ENCODE assay signal across 20 cellular contexts in the genomic region with DNA sequence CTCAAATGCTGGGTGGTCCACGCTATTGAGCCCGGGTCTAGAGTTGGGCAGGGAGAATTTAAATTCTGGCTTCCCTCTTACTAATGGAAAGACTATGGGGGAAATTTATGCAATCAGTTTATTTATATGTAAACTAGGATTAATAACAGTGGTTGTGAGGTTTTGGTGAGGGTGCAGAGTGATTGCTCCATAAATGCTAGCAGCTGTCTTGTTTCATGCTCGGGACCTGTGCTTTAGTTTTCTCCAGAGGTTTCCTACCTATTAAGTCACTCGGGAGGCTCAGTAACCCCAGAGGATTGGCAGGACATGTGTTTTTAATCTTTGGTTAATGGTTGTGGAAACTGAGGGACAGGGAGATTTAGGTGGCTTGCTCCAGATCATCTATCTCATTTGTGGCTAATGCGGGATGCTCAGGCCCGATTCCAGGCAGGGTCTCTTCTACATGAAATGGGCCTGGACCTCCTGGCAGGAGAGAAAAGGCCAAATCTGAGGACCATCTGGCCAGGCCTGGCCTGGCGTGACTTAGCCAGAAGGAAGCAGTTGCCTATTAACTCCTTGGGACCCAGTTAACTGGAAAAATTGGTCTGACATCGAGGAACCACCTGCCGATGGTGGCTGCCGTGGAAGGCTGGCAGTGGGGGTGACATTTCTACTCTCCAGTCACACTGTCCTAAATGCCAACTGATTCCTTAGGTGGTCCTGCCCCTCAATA. TPM values are rescaled to one million over a fixed set of nuclear protein-coding genes. Genes with fewer than 3 reads are reported as not detected.
DNase-seq lines count a peak whose midpoint lies in the region; ATAC-seq and TF ChIP-seq lines count a peak whose summit lies in the region.
"Had no signal": no experiment of that assay in that cellular context is flagged by ENCODE, and none has a peak within 500 bp of the region (broad histone marks: within the 10 kb centered on the region; RNA-seq: fewer than 3 reads in every experiment).

No MANE protein-coding gene starts in this region.

- H3K27me3 Mint-ChIP-seq in neural progenitor cell (ENCODE audit: insufficient read depth, low read depth): peaks cover 28% of the 10 kb centered on the region

- H3K27ac ChIP-seq in BLaER1 (no peak overlapping the region), Panc1 (ENCODE audit: low read length) (peak overlapping the region; percentile 64; the same call in 1 of the 2 replicates), neural progenitor cell (no peak overlapping the region)
- H3K27ac ChIP-seq: KMS-11, uterus had no signal

- H3K4me1 Mint-ChIP-seq in neural progenitor cell: peaks cover 57% of the 10 kb centered on the region
- H3K4me1 Mint-ChIP-seq: activated CD4-positive, alpha-beta T cell treated with anti-CD3 and anti-CD28 coated beads, Interleukin-2, amount 10 ng/mL, durations not matched to agents 24 days and 14 days had no signal

- H3K27me3 ChIP-seq in BLaER1: peaks cover 77% of the 10 kb centered on the region
- H3K27me3 ChIP-seq in Panc1 (ENCODE audit: control insufficient read depth, insufficient read depth, low read length): no peaks in the 10 kb centered on the region; the same call in 1 of the 2 replicates
- H3K27me3 ChIP-seq in neural progenitor cell: peaks cover 58% of the 10 kb centered on the region

- CTCF ChIA-PET in Panc1 (lab: Charles Lee): no interaction called here

- H4K20me1 ChIP-seq in BLaER1 (no peaks in the 10 kb centered on the region), neural progenitor cell (ENCODE audit: low read depth) (no peaks in the 10 kb centered on the region)

- TF ChIP-seq CTCF in Panc1 (IDR thresholded peaks at IDR 0.05) (no peak), neural progenitor cell (IDR thresholded peaks at IDR 0.05) (no peak)

- in situ Hi-C loops in Panc1 (cut with HindIII; ENCODE audit: low pct_unique_long_range_greater_than_20kb, low sequenced_read_pairs): no loop called here

- BruUV-seq in Panc1 (replicated peaks; lab: Mats Ljungman, UMichigan): no TSS peak

- H3K9me3 ChIP-seq in BLaER1 (no peaks in the 10 kb centered on the region), Panc1 (ENCODE audit: control insufficient read depth, insufficient read depth, low read depth, low read length) (no peaks in the 10 kb centered on the region), neural progenitor cell (ENCODE audit: low read depth) (no peaks in the 10 kb centered on the region)
- H3K9me3 ChIP-seq: uterus had no signal

- intact Hi-C loops in Panc1 (cut with micrococcal nuclease; ENCODE audit: unreplicated experiment): no loop called here

- H3K4me3 ChIP-seq in BLaER1 (no peak overlapping the region), Panc1 (ENCODE audit: low read depth in 2 of 2, low read length in 2 of 2) (no peak overlapping the region), neural progenitor cell (no peak overlapping the region)
- H3K4me3 ChIP-seq: uterus had no signal

- H3K36me3 ChIP-seq in BLaER1 (no peaks in the 10 kb centered on the region), Panc1 (ENCODE audit: control insufficient read depth, insufficient read depth, low read length) (no peaks in the 10 kb centered on the region), neural progenitor cell (no peaks in the 10 kb centered on the region)
- H3K36me3 ChIP-seq: uterus had no signal

- peaks cover 21% of the 10 kb centered on the region for H3F3A ChIP-seq in neural progenitor cell (ENCODE audit: low read depth)

- peak overlapping the region; percentile 18 for H3K4me3 Mint-ChIP-seq in neural progenitor cell
- H3K4me3 Mint-ChIP-seq: activated CD4-positive, alpha-beta T cell treated with anti-CD3 and anti-CD28 coated beads, Interleukin-2, amount 10 ng/mL, durations not matched to agents 24 days and 14 days; activated naive CD8-positive, alpha-beta T cell; dendritic cell treated with granulocyte-macrophage colony-stimulating factor and Interleukin-4, amounts not matched to agents 40 ng/mL and 50 ng/mL, for 4 days; mesothelial cell of epicardium had no signal

- H3K4me2 ChIP-seq in BLaER1 (peak overlapping the region; percentile 91), neural progenitor cell (no peak overlapping the region)
- H3K4me2 ChIP-seq: KMS-11 had no signal

- no peaks in the 10 kb centered on the region for H3K79me2 ChIP-seq in neural progenitor cell (ENCODE audit: low read depth)

- H3K9me3 Mint-ChIP-seq in neural progenitor cell: no peaks in the 10 kb centered on the region
- H3K9me3 Mint-ChIP-seq: activated CD4-positive, alpha-beta T cell treated with anti-CD3 and anti-CD28 coated beads, Interleukin-2, amount 10 ng/mL, durations not matched to agents 24 days and 14 days; dendritic cell treated with granulocyte-macrophage colony-stimulating factor and Interleukin-4, amounts not matched to agents 40 ng/mL and 50 ng/mL, for 4 days; H9; mesothelial cell of epicardium; natural killer cell treated with Interleukin-12 subunit alpha and Interleukin-12 subunit beta and Interleukin-15 and Interleukin-18, amount 100 ng/mL, for 72 hours had no signal

- H3K9ac ChIP-seq in BLaER1 (no peak overlapping the region), neural progenitor cell (no peak overlapping the region)
- H3K9ac ChIP-seq: KMS-11 had no signal

- DNase-seq in Panc1 (ENCODE audit: low read depth, low spot score): no peak
- DNase-seq in cerebellum (ENCODE audit: low spot score): peak; percentile 78
- DNase-seq in neural progenitor cell (ENCODE audit: low spot score): no peak
- no peak for DNase-seq in NCI-H2171 treated with DMSO at 0.1 percent for 48 hours (lab: John Stamatoyannopoulos, UW)
- no peak for DNase-seq in activated gamma-delta T cell treated with Interleukin-2 at 50 U/mL for 16 hours
- DNase-seq: activated CD4-positive, alpha-beta T cell treated with anti-CD3 and anti-CD28 coated beads, Interleukin-2, amount 10 ng/mL, durations not matched to agents 24 days and 14 days; NCI-H748 treated with DMSO at 0.1 percent for 48 hours; SHP77; uterus had no signal

- H3K4me1 ChIP-seq in BLaER1 (peaks cover 97% of the 10 kb centered on the region), Panc1 (ENCODE audit: control insufficient read depth, insufficient read depth, low read length) (peaks cover 24% of the 10 kb centered on the region), neural progenitor cell (peaks cover 33% of the 10 kb centered on the region)

- ATAC-seq in Panc1 (no peak), GM18511 (IDR thresholded peaks at IDR 0.05; ENCODE audit: unreplicated experiment) (no peak), HG02798 (IDR thresholded peaks at IDR 0.05; ENCODE audit: poor library complexity, unreplicated experiment) (no peak)
- ATAC-seq: left lobe of liver; natural killer cell treated with Interleukin-12 subunit alpha and Interleukin-12 subunit beta and Interleukin-15 and Interleukin-18, amount 100 ng/mL, for 72 hours had no signal

- H3K27ac Mint-ChIP-seq in neural progenitor cell: peak overlapping the region; percentile 78
- H3K27ac Mint-ChIP-seq: activated CD4-positive, alpha-beta T cell treated with anti-CD3 and anti-CD28 coated beads, Interleukin-2, amount 10 ng/mL, durations not matched to agents 24 days and 14 days; activated naive CD8-positive, alpha-beta T cell; dendritic cell treated with granulocyte-macrophage colony-stimulating factor and Interleukin-4, amounts not matched to agents 40 ng/mL and 50 ng/mL, for 4 days had no signal

- H2AFZ ChIP-seq in neural progenitor cell (replicated peaks): no peak overlapping the region

- POLR2A ChIA-PET in Panc1 (lab: Charles Lee): no interaction called here

- H3K36me3 Mint-ChIP-seq in neural progenitor cell: no peaks in the 10 kb centered on the region
- H3K36me3 Mint-ChIP-seq: activated naive CD8-positive, alpha-beta T cell; mesothelial cell of epicardium; natural killer cell treated with Interleukin-12 subunit alpha and Interleukin-12 subunit beta and Interleukin-15 and Interleukin-18, amount 100 ng/mL, for 72 hours had no signal

RNA-seq across cellular contexts. Expression of gene PRCD, which starts 2.1 kb away (rescaled TPM):
- 0.54 TPM for total RNA-seq in Panc1 (2021; ENCODE audit: unreplicated experiment)
- polyA plus RNA-seq in Panc1 (2012; ENCODE audit: insufficient read length): 1.6 TPM
- total RNA-seq in cerebellum: 5.7 TPM
- total RNA-seq in neural progenitor cell (ENCODE audit: low replicate concordance): 0.09 TPM in 1 of 2 replicates, not detected in the other
- total RNA-seq: activated CD4-positive, alpha-beta T cell treated with anti-CD3 and anti-CD28 coated beads, Interleukin-2, amount 10 ng/mL, durations not matched to agents 24 days and 14 days had no signal
- polyA plus RNA-seq: CD14-positive monocyte had no signal

RNA-seq across cellular contexts. Expression of gene CYGB, which starts 4.4 kb away (rescaled TPM):
- total RNA-seq in Panc1 (2021; ENCODE audit: unreplicated experiment): 6.0 TPM
- polyA plus RNA-seq in Panc1 (2012; ENCODE audit: insufficient read length): 16.3 TPM
- 5.6 TPM for total RNA-seq in cerebellum
- total RNA-seq in neural progenitor cell (ENCODE audit: low replicate concordance): 1.1 TPM in 1 of 2 replicates, not detected in the other
- total RNA-seq: activated CD4-positive, alpha-beta T cell treated with anti-CD3 and anti-CD28 coated beads, Interleukin-2, amount 10 ng/mL, durations not matched to agents 24 days and 14 days had no signal
- polyA plus RNA-seq: CD14-positive monocyte had no signal

RNA-seq across cellular contexts. Expression of gene RHBDF2, which starts 40.7 kb away (rescaled TPM):
- 67.8 TPM for total RNA-seq in Panc1 (2021; ENCODE audit: unreplicated experiment)
- polyA plus RNA-seq in Panc1 (2012; ENCODE audit: insufficient read length): 77.4 TPM
- 2.4 TPM for total RNA-seq in cerebellum
- total RNA-seq in neural progenitor cell (ENCODE audit: low replicate concordance): 0.79 and 5.0 TPM in 2 replicates

RNA-seq across cellular contexts. Expression of gene ST6GALNAC2, which starts 43.8 kb away (rescaled TPM):
- 23.0 TPM for total RNA-seq in Panc1 (2021; ENCODE audit: unreplicated experiment)
- polyA plus RNA-seq in Panc1 (2012; ENCODE audit: insufficient read length): 26.2 TPM
- total RNA-seq in cerebellum: 0.54 TPM
- total RNA-seq in neural progenitor cell (ENCODE audit: low replicate concordance): 0.28 TPM in 1 of 2 replicates, not detected in the other
- total RNA-seq: activated CD4-positive, alpha-beta T cell treated with anti-CD3 and anti-CD28 coated beads, Interleukin-2, amount 10 ng/mL, durations not matched to agents 24 days and 14 days had no signal

Comparison
In these comparisons a context has a peak if more than half of its experiments do, and no peak if none do; other contexts are left out.
1. RNA of gene RHBDF2, which starts 40.7 kb away (total RNA-seq): 67.8 TPM in Panc1 (single experiment); 2.4 TPM in cerebellum (single experiment) and 0.79 to 5.0 TPM in neural progenitor cell; every median in the first group is over 10 times any median in the second.